ENCODE assay signal across 34 cellular contexts in genomic region chr13:53255795-53256194, GRCh38.
"Had no signal": no experiment of that assay in that cellular context is flagged by ENCODE, and none has a peak within 500 bp of the region (broad histone marks: within the 10 kb centered on the region; RNA-seq: fewer than 3 reads in every experiment).

No MANE protein-coding gene starts in this region.

- DNase-seq: Karpas-422, Kasumi-1, MG63, MM.1S, MV-4-11, NCI-H1048, NCI-H1092, NCI-H1092 treated with DMSO at 0.1 percent for 48 hours, NCI-H1105, NCI-H1105 treated with DMSO at 0.1 percent for 48 hours, NCI-H1417, NCI-H1417 treated with DMSO at 0.1 percent for 48 hours, NCI-H1436, NCI-H1436 treated with DMSO at 0.1 percent for 48 hours, NCI-H146, NCI-H1694, NCI-H1694 treated with DMSO at 0.1 percent for 48 hours, NCI-H187, NCI-H187 treated with DMSO at 0.1 percent for 48 hours, NCI-H1930, NCI-H2029, NCI-H2029 treated with DMSO at 0.1 percent for 48 hours, NCI-H2081, NCI-H2081 treated with DMSO at 0.1 percent for 48 hours, NCI-H2107, NCI-H2171, NCI-H2171 treated with DMSO at 0.1 percent for 48 hours, NCI-H2227 treated with DMSO at 0.1 percent for 48 hours, NCI-H226, NCI-H345, NCI-H446, NCI-H446 treated with DMSO at 0.1 percent for 48 hours, NCI-H510A, NCI-H510A treated with DMSO at 0.1 percent for 48 hours had no signal
